Comparison of ENCODE assay signal across 24 cellular contexts in the genomic region with DNA sequence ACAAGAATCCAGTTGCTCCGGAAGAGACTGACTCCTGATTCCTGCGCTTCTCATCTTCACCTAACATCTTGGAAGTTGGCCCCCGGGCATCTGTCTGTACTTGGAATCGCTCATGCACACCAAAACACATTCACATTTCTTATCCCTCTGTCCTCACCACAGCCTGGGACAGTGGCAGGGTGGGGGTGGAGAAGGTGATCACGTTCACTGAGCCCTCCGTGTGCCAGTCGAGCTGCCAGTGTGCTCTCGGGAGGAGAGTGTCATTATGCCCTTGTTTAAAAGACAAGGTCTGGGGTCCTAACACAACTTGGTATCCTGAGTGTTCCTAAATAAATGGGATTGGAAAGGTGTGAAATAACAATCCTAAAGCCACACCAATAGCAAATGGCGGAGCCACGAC.
"Had no signal": no experiment of that assay in that cellular context is flagged by ENCODE, and none has a peak within 500 bp of the region (broad histone marks: within the 10 kb centered on the region; RNA-seq: fewer than 3 reads in every experiment).

No MANE protein-coding gene starts in this region.

- H3K27ac ChIP-seq: brain microvascular endothelial cell, Peyer's patch, RWPE1 had no signal

- H3K27me3 ChIP-seq: brain microvascular endothelial cell, Peyer's patch had no signal

- DNase-seq: activated CD4-positive, alpha-beta T cell treated with anti-CD3 and anti-CD28 coated beads for 48 hours; activated CD4-positive, alpha-beta T cell treated with anti-CD3 and anti-CD28 coated beads, Interleukin-2, amount 50 U/mL, for 4 hours; activated CD4-positive, CD25-positive, alpha-beta regulatory T cell treated with anti-CD3 and anti-CD28 coated beads, Interleukin-2, amount 50 U/mL, for 72 hours; activated CD8-positive, alpha-beta memory T cell treated with anti-CD3 and anti-CD28 coated beads, Interleukin-2, amount 50 U/mL, for 48 hours; activated CD8-positive, alpha-beta T cell treated with anti-CD3 and anti-CD28 coated beads, Interleukin-2, amount 10 ng/mL, durations not matched to agents 7 days and 5 days; activated gamma-delta T cell treated with Interleukin-2 at 50 U/mL for 16 hours; activated naive CD4-positive, alpha-beta T cell treated with anti-CD3 and anti-CD28 coated beads, Interleukin-2, amount 50 U/mL, for 16 hours; activated T-cell treated with anti-CD3 and anti-CD28 coated beads, Interleukin-2, amount 50 U/mL, for 1 hour; brain microvascular endothelial cell; Karpas-422; MM.1S; NCI-H1105; NCI-H1436; NCI-H1694 treated with DMSO at 0.1 percent for 48 hours; NCI-H2081; NCI-H510A treated with DMSO at 0.1 percent for 48 hours; NCI-H69; NK-92 treated with Interleukin-12 subunit alpha and Interleukin-12 subunit beta, amount 100 ng/mL, for 24 hours; Peyer's patch; SHP77; T-helper 17 cell; T-helper 9 cell had no signal

- H3K4me3 ChIP-seq: Peyer's patch had no signal

- ATAC-seq: activated CD8-positive, alpha-beta T cell treated with anti-CD3 and anti-CD28 coated beads, Interleukin-2, amount 10 ng/mL, durations not matched to agents 7 days and 5 days; T-helper 17 cell; WTC11 had no signal

- H3K36me3 ChIP-seq: Peyer's patch had no signal

- H3K4me1 ChIP-seq: Peyer's patch had no signal
